Comparison of ENCODE assay signal across 1 cellular context in the genomic region with DNA sequence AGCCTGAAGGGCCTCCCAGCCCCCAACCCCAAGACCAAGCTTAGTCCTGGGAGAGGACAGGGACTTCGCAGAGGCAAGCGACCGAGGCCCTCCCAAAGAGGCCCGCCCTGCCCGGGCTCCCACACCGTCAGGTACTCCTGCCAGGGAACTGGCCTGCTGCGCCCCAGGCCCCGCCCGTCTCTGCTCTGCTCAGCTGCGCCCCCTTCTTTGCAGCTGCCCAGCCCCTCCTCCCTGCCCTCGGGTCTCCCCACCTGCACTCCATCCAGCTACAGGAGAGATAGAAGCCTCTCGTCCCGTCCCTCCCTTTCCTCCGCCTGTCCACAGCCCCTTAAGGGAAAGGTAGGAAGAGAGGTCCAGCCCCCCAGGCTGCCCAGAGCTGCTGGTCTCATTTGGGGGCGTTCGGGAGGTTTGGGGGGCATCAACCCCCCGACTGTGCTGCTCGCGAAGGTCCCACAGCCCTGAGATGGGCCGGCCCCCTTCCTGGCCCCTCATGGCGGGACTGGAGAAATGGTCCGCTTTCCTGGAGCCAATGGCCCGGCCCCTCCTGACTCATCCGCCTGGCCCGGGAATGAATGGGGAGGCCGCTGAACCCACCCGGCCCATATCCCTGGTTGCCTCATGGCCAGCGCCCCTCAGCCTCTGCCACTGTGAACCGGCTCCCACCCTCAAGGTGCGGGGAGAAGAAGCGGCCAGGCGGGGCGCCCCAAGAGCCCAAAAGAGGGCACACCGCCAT.
TF ChIP-seq lines count a peak whose summit lies in the region.

No MANE protein-coding gene starts in this region.

TF ChIP-seq in WTC11, 78 proteins besides CTCF, POLR2A, EP300 and RAD21 (continued from another document):
- TF ChIP-seq, protein P1, sequence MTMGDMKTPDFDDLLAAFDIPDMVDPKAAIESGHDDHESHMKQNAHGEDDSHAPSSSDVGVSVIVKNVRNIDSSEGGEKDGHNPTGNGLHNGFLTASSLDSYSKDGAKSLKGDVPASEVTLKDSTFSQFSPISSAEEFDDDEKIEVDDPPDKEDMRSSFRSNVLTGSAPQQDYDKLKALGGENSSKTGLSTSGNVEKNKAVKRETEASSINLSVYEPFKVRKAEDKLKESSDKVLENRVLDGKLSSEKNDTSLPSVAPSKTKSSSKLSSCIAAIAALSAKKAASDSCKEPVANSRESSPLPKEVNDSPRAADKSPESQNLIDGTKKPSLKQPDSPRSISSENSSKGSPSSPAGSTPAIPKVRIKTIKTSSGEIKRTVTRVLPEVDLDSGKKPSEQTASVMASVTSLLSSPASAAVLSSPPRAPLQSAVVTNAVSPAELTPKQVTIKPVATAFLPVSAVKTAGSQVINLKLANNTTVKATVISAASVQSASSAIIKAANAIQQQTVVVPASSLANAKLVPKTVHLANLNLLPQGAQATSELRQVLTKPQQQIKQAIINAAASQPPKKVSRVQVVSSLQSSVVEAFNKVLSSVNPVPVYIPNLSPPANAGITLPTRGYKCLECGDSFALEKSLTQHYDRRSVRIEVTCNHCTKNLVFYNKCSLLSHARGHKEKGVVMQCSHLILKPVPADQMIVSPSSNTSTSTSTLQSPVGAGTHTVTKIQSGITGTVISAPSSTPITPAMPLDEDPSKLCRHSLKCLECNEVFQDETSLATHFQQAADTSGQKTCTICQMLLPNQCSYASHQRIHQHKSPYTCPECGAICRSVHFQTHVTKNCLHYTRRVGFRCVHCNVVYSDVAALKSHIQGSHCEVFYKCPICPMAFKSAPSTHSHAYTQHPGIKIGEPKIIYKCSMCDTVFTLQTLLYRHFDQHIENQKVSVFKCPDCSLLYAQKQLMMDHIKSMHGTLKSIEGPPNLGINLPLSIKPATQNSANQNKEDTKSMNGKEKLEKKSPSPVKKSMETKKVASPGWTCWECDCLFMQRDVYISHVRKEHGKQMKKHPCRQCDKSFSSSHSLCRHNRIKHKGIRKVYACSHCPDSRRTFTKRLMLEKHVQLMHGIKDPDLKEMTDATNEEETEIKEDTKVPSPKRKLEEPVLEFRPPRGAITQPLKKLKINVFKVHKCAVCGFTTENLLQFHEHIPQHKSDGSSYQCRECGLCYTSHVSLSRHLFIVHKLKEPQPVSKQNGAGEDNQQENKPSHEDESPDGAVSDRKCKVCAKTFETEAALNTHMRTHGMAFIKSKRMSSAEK (CRISPR knock-in tag; IDR thresholded peaks at IDR 0.05; ENCODE audit: borderline replicate concordance) = no peak
- TF ChIP-seq TCF7 (CRISPR knock-in tag; IDR thresholded peaks at IDR 0.05; ENCODE audit: low read depth) (no peak), ZNF423 (CRISPR knock-in tag; IDR thresholded peaks at IDR 0.05) (no peak), HMGA2 (CRISPR knock-in tag; IDR thresholded peaks at IDR 0.05) (no peak), NFYB (CRISPR knock-in tag; conservative IDR thresholded peaks at IDR 0.05; ENCODE audit: low read depth) (no peak), ZNF121 (CRISPR knock-in tag; IDR thresholded peaks at IDR 0.05) (no peak)
- TF ChIP-seq, protein P2, sequence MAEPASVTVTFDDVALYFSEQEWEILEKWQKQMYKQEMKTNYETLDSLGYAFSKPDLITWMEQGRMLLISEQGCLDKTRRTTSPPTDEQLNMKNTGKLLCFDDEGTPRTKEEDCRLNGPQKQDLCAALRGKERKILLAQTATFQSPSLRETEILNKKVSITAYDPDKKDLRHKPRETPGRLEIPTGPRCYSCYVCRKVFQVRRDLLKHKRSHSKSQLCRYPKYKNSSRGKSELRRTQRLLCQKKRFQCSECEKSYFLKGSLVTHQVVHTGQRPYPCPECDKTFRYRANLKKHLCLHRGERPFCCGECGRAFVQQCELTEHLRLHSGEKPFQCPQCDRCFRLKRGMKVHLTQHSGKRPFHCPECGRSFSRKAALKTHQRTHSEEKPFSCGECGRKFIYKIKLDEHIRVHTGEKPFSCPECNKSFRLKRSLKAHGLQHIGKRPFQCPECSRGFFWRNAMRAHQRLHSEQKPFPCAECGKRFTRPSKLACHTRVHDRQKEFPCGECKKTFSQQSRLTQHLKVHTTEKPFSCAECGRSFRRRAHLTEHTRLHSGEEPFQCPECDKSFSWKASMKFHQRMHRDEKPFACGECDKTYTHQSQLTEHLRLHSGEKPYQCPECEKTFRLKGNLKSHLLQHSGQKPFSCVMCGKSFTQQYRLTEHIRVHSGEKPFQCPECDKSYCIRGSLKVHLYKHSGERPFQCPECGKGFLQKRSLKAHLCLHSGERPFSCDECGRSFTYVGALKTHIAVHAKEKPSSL (CRISPR knock-in tag; conservative IDR thresholded peaks at IDR 0.05) = no peak
- TF ChIP-seq, protein P3, sequence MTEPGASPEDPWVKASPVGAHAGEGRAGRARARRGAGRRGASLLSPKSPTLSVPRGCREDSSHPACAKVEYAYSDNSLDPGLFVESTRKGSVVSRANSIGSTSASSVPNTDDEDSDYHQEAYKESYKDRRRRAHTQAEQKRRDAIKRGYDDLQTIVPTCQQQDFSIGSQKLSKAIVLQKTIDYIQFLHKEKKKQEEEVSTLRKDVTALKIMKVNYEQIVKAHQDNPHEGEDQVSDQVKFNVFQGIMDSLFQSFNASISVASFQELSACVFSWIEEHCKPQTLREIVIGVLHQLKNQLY (CRISPR knock-in tag; IDR thresholded peaks at IDR 0.05) = no peak
- TF ChIP-seq, protein P4, sequence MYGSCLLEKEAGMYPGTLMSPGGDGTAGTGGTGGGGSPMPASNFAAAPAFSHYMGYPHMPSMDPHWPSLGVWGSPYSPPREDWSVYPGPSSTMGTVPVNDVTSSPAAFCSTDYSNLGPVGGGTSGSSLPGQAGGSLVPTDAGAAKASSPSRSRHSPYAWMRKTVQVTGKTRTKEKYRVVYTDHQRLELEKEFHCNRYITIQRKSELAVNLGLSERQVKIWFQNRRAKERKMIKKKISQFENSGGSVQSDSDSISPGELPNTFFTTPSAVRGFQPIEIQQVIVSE (CRISPR knock-in tag; IDR thresholded peaks at IDR 0.05; ENCODE audit: borderline replicate concordance) = no peak
- TF ChIP-seq, protein P5, sequence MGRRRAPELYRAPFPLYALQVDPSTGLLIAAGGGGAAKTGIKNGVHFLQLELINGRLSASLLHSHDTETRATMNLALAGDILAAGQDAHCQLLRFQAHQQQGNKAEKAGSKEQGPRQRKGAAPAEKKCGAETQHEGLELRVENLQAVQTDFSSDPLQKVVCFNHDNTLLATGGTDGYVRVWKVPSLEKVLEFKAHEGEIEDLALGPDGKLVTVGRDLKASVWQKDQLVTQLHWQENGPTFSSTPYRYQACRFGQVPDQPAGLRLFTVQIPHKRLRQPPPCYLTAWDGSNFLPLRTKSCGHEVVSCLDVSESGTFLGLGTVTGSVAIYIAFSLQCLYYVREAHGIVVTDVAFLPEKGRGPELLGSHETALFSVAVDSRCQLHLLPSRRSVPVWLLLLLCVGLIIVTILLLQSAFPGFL (CRISPR knock-in tag; IDR thresholded peaks at IDR 0.05; ENCODE audit: borderline replicate concordance) = no peak
- TF ChIP-seq, protein P6, sequence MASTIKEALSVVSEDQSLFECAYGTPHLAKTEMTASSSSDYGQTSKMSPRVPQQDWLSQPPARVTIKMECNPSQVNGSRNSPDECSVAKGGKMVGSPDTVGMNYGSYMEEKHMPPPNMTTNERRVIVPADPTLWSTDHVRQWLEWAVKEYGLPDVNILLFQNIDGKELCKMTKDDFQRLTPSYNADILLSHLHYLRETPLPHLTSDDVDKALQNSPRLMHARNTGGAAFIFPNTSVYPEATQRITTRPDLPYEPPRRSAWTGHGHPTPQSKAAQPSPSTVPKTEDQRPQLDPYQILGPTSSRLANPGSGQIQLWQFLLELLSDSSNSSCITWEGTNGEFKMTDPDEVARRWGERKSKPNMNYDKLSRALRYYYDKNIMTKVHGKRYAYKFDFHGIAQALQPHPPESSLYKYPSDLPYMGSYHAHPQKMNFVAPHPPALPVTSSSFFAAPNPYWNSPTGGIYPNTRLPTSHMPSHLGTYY (CRISPR knock-in tag; IDR thresholded peaks at IDR 0.05) = no peak
